In the genomic region with DNA sequence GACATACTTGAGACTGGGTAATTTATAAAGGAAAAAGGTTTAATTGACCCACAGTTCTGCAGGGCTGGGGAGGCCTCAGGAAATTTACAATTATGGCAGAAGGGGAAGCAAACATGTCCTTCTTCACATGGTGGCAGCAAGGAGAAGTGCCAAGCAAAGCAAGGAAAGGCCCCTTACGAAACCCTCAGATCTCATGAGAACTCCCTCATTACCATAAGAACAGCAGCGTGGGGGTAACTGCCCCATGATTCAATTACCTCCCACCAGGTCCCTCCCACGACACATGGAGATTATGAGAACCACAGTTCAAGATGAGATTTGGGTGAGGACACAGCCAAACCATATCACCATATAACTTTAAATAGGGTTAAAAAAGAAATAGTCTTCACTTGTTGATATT, we compare ENCODE assay signal across 7 cellular contexts.
DNase-seq lines count a peak whose midpoint lies in the region; ATAC-seq, FAIRE-seq and TF ChIP-seq lines count a peak whose summit lies in the region.
"Not testable (repeated sequence)": the region's sequence is repeated elsewhere in the genome, so short reads cannot be mapped to it uniquely, and the experiment has no call there.

No MANE protein-coding gene starts in this region.

- H3K4me1 Mint-ChIP-seq in astrocyte (ENCODE audit: low read depth, unreplicated experiment): not testable (repeated sequence)

- DNase-seq in A673 (ENCODE audit: low spot score) (peak; percentile 46), NB4 (ENCODE audit: low read depth) (peak; percentile 13), cardiac fibroblast (ENCODE audit: low read depth in 2 of 2) (peak; percentile 39 to 42), renal cortical epithelial cell (ENCODE audit: low read depth) (peak; percentile 11)
- DNase-seq in astrocyte (ENCODE audit: low read depth); left ventricle myocardium inferior; thoracic aorta (ENCODE audit: low spot score): not testable (repeated sequence)

- not testable (repeated sequence) for H3K9ac ChIP-seq in astrocyte (ENCODE audit: low read length)

- POLR2A ChIA-PET in A673 (lab: Charles Lee; ENCODE audit: low non-redundant PET): not testable (repeated sequence)

- not testable (repeated sequence) for ATAC-seq in thoracic aorta (ENCODE audit: insufficient number of reproducible peaks, low FRiP score, low read depth)

- not testable (repeated sequence) for H3K36me3 ChIP-seq in A673 (ENCODE audit: insufficient read depth, low read length, poor library complexity, severe bottlenecking); astrocyte (ENCODE audit: insufficient read depth, low read length); left ventricle myocardium inferior; thoracic aorta

- not testable (repeated sequence) for BruUV-seq in A673 (replicated peaks; lab: Mats Ljungman, UMichigan)

- not testable (repeated sequence) for H3K9me3 Mint-ChIP-seq in astrocyte (ENCODE audit: unreplicated experiment)

- not testable (repeated sequence) for H3K9me3 ChIP-seq in A673 (ENCODE audit: low read depth, low read length, poor library complexity, severe bottlenecking); astrocyte (ENCODE audit: insufficient read depth, low read depth, low read length); left ventricle myocardium inferior (replicated peaks); thoracic aorta

- not testable (repeated sequence) for H3K27me3 ChIP-seq in A673 (replicated peaks; ENCODE audit: insufficient read depth, low read depth, low read length, poor library complexity); astrocyte (ENCODE audit: insufficient read depth, low read length); left ventricle myocardium inferior (ENCODE audit: low read depth); thoracic aorta (replicated peaks; ENCODE audit: insufficient read depth)

- not testable (repeated sequence) for TF ChIP-seq CTCF in A673 (conservative IDR thresholded peaks at IDR 0.05; ENCODE audit: low read depth, low read length); NB4 (IDR thresholded peaks at IDR 0.05; ENCODE audit: low read depth, low read length); astrocyte (IDR thresholded peaks at IDR 0.05; ENCODE audit: insufficient read depth, low read depth, low read length); cardiac fibroblast (IDR thresholded peaks at IDR 0.05; ENCODE audit: low read depth, low read length); left ventricle myocardium inferior (IDR thresholded peaks at IDR 0.05; ENCODE audit: borderline replicate concordance); thoracic aorta (IDR thresholded peaks at IDR 0.05)

- not testable (repeated sequence) for H3K27me3 Mint-ChIP-seq in astrocyte (ENCODE audit: low read depth, unreplicated experiment)

- intact Hi-C loops in A673 (cut with micrococcal nuclease; ENCODE audit: unreplicated experiment); left ventricle myocardium inferior (cut with micrococcal nuclease): not testable (repeated sequence)

- H3K27ac ChIP-seq in A673 (ENCODE audit: low read depth, low read length, poor library complexity, severe bottlenecking): not testable (repeated sequence)
- H3K27ac ChIP-seq in astrocyte (ENCODE audit: low read depth, low read length) (peak overlapping the region; percentile 39), left ventricle myocardium inferior (replicated peaks) (peak overlapping the region; percentile 29), thoracic aorta (peak overlapping the region; percentile 22 to 31)

- not testable (repeated sequence) for H3K4me3 ChIP-seq in A673 (ENCODE audit: low read depth, low read length, poor library complexity, severe bottlenecking); NB4 (ENCODE audit: low read depth, low read length); astrocyte (ENCODE audit: insufficient read depth, low read depth, low read length); cardiac fibroblast (replicated peaks in 1 of 2; ENCODE audit: low read depth in 2 of 2, low read length in 2 of 2); left ventricle myocardium inferior; thoracic aorta

- not testable (repeated sequence) for H3K27ac Mint-ChIP-seq in astrocyte (ENCODE audit: unreplicated experiment)

- H2AFZ ChIP-seq in astrocyte (ENCODE audit: low read depth, low read length): not testable (repeated sequence)

- FAIRE-seq in astrocyte (lab: Jason Lieb, UNC): not testable (repeated sequence)

- H4K20me1 ChIP-seq in astrocyte (ENCODE audit: insufficient read depth, low read length): not testable (repeated sequence)

- not testable (repeated sequence) for H3K36me3 Mint-ChIP-seq in astrocyte (ENCODE audit: low read depth, unreplicated experiment)

- H3K4me3 Mint-ChIP-seq in astrocyte (ENCODE audit: unreplicated experiment): not testable (repeated sequence)

- not testable (repeated sequence) for H3K4me2 ChIP-seq in astrocyte (ENCODE audit: low read length)

- CTCF ChIA-PET in A673 (lab: Charles Lee): not testable (repeated sequence)

- H3K79me2 ChIP-seq in astrocyte (ENCODE audit: insufficient read depth, low read length): not testable (repeated sequence)

- TF ChIP-seq POLR2A in NB4 (IDR thresholded peaks at IDR 0.05; ENCODE audit: extremely low read depth, insufficient read length): not testable (repeated sequence)

- peaks cover 10% of the 10 kb centered on the region for H3K4me1 ChIP-seq in A673 (ENCODE audit: insufficient read depth, low read length, poor library complexity, severe bottlenecking)
- not testable (repeated sequence) for H3K4me1 ChIP-seq in astrocyte (ENCODE audit: insufficient read depth, low read length); left ventricle myocardium inferior
- H3K4me1 ChIP-seq in thoracic aorta (ENCODE audit: control insufficient read depth in 1 of 2, low read depth in 2 of 2): peaks cover 15 to 44% of the 10 kb centered on the region in 2 donors
